Comparison of ENCODE assay signal across 11 cellular contexts in the genomic region with DNA sequence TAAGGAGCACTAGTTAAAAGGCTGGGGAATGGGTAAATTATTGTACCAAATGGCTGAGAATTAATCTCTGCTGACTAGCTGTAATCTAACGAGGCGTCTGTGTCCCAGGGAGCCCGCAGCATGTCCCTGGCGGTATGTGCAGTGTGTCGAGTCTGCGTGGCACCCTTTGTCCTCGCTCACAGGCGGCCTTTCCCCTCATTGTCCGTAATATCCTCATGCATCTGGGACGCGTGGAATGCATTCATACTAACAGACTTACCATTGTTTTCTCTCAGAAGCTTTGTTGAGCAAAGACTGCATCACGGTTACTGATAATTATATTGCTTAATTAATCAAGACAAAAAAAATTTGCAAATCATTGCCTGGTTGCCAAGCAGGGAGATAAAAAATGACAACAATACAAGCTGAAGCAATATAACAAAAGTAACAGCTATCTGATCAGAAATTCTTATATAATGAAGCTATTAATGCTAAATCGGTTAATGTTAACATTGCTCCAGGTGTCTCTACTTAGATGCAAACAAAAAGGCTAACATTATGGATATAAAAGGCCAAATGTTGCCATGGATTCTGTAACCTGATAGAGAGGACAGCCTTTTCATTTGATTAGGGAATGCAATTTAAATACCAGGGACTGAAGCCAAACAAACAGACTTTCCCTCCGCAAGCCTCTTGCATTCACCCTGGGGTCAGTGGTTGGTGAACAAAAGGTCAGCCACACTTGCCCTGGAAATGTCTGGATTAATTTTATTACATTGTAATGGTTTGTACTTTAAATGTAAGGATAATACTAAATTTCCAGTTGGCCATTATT.
A peak's percentile ranks its signal among the peaks of the same experiment; 100 is the strongest.
DNase-seq lines count a peak whose midpoint lies in the region; ATAC-seq, FAIRE-seq and TF ChIP-seq lines count a peak whose summit lies in the region.
"Had no signal": no experiment of that assay in that cellular context is flagged by ENCODE, and none has a peak within 500 bp of the region (broad histone marks: within the 10 kb centered on the region; RNA-seq: fewer than 3 reads in every experiment).

No MANE protein-coding gene starts in this region.

- H3K36me3 Mint-ChIP-seq in endodermal cell (ENCODE audit: low read depth) = peaks cover 6% of the 10 kb centered on the region
- H3K36me3 Mint-ChIP-seq in natural killer cell treated with Interleukin-12 subunit alpha and Interleukin-12 subunit beta and Interleukin-15 and Interleukin-18, amount 100 ng/mL, for 72 hours = peaks cover 19% of the 10 kb centered on the region

- H3K9me3 Mint-ChIP-seq in endodermal cell = no peaks in the 10 kb centered on the region
- H3K9me3 Mint-ChIP-seq in natural killer cell treated with Interleukin-12 subunit alpha and Interleukin-12 subunit beta and Interleukin-15 and Interleukin-18, amount 100 ng/mL, for 72 hours = no peaks in the 10 kb centered on the region
- H3K9me3 Mint-ChIP-seq: naive thymus-derived CD4-positive, alpha-beta T cell had no signal

- peaks cover 17% of the 10 kb centered on the region for H3K4me1 Mint-ChIP-seq in endodermal cell
- H3K4me1 Mint-ChIP-seq in natural killer cell treated with Interleukin-12 subunit alpha and Interleukin-12 subunit beta and Interleukin-15 and Interleukin-18, amount 100 ng/mL, for 72 hours (ENCODE audit: low read depth in 2 of 2) = peaks cover 0 to 5% of the 10 kb centered on the region in 2 donors

- H3K4me1 ChIP-seq in endodermal cell (ENCODE audit: control insufficient read depth, insufficient read depth, low read length) (peaks cover 4% of the 10 kb centered on the region), pancreas (peaks cover 0 to 8% (median 0%) of the 10 kb centered on the region in 3 donors)

- H3K4me3 Mint-ChIP-seq in endodermal cell = no peak overlapping the region
- H3K4me3 Mint-ChIP-seq in natural killer cell treated with Interleukin-12 subunit alpha and Interleukin-12 subunit beta and Interleukin-15 and Interleukin-18, amount 100 ng/mL, for 72 hours = no peak overlapping the region
- H3K4me3 Mint-ChIP-seq: naive thymus-derived CD4-positive, alpha-beta T cell had no signal

- H3K4me3 ChIP-seq in endodermal cell (ENCODE audit: low read length) = no peak overlapping the region
- no peak overlapping the region for H3K4me3 ChIP-seq in pancreas

- no peak overlapping the region for H3K9ac ChIP-seq in endodermal cell (ENCODE audit: extremely low read depth, low read length, poor library complexity, severe bottlenecking)

- peak; percentile 92 for DNase-seq in NCI-H1092 treated with DMSO at 0.1 percent for 48 hours (lab: John Stamatoyannopoulos, UW)
- peak; percentile 96 to 97 for DNase-seq in NCI-H526 (lab: John Stamatoyannopoulos, UW)
- no peak for DNase-seq in endodermal cell
- DNase-seq in pancreas = peak in 3 of 6 donors; percentile 51 to 57 (median 51)
- DNase-seq in hepatic stellate cell (ENCODE audit: low spot score) = no peak
- no peak for DNase-seq in natural killer cell treated with Interleukin-12 subunit alpha and Interleukin-12 subunit beta and Interleukin-15 and Interleukin-18, amount 100 ng/mL, for 72 hours (ENCODE audit: low spot score)
- DNase-seq: activated CD4-positive, CD25-positive, alpha-beta regulatory T cell; IMR-90; naive thymus-derived CD4-positive, alpha-beta T cell; OCI-M1 had no signal

- H3K27ac Mint-ChIP-seq in endodermal cell = peak overlapping the region; percentile 33
- no peak overlapping the region for H3K27ac Mint-ChIP-seq in natural killer cell treated with Interleukin-12 subunit alpha and Interleukin-12 subunit beta and Interleukin-15 and Interleukin-18, amount 100 ng/mL, for 72 hours
- H3K27ac Mint-ChIP-seq: naive thymus-derived CD4-positive, alpha-beta T cell had no signal

- H3K9me3 ChIP-seq in endodermal cell (ENCODE audit: control insufficient read depth, low read length) (no peaks in the 10 kb centered on the region), pancreas (no peaks in the 10 kb centered on the region)

- H3K36me3 ChIP-seq in endodermal cell (ENCODE audit: control insufficient read depth, insufficient read depth, low read length) = peaks cover 10% of the 10 kb centered on the region
- peaks cover 0 to 12% (median 4%) of the 10 kb centered on the region in 3 donors for H3K36me3 ChIP-seq in pancreas

- no peaks in the 10 kb centered on the region for H3K27me3 Mint-ChIP-seq in endodermal cell (ENCODE audit: insufficient read depth)
- no peaks in the 10 kb centered on the region for H3K27me3 Mint-ChIP-seq in natural killer cell treated with Interleukin-12 subunit alpha and Interleukin-12 subunit beta and Interleukin-15 and Interleukin-18, amount 100 ng/mL, for 72 hours
- H3K27me3 Mint-ChIP-seq: naive thymus-derived CD4-positive, alpha-beta T cell had no signal

- WGBS in endodermal cell (ENCODE audit: insufficient coverage in 1 of 2, insufficient read length in 1 of 2), 2 experiments = 43 to 81% methylated on average over 4 to 13 of the region's 14 CpGs
- 57 to 68% methylated on average over 14 of the region's 14 CpGs for WGBS in pancreas, 2 donors

- no peak for FAIRE-seq in pancreas (lab: Jason Lieb, UNC)

- H3K27ac ChIP-seq in endodermal cell (ENCODE audit: low read depth, low read length) = peak overlapping the region; percentile 99
- peak overlapping the region in 3 of 4 donors; percentile 35 to 50 (median 50) for H3K27ac ChIP-seq in pancreas

- intact Hi-C loops in pancreas (cut with DNase I) = no loop called here

- no peaks in the 10 kb centered on the region for H3K27me3 ChIP-seq in endodermal cell (ENCODE audit: control insufficient read depth, insufficient read depth, low read length, poor library complexity, severe bottlenecking)
- no peaks in the 10 kb centered on the region for H3K27me3 ChIP-seq in pancreas

- no peak for TF ChIP-seq CTCF in endodermal cell (conservative IDR thresholded peaks at IDR 0.05)
- TF ChIP-seq CTCF in pancreas (IDR thresholded peaks at IDR 0.05) = no peak

- peak; percentile 71 to 91 (median 84) for ATAC-seq in pancreas
- ATAC-seq in HG03565 (IDR thresholded peaks at IDR 0.05; ENCODE audit: unreplicated experiment) = no peak
- no peak for ATAC-seq in natural killer cell treated with Interleukin-12 subunit alpha and Interleukin-12 subunit beta and Interleukin-15 and Interleukin-18, amount 100 ng/mL, for 72 hours
- ATAC-seq: naive thymus-derived CD4-positive, alpha-beta T cell had no signal

Comparison
In these comparisons a context has a peak if more than half of its experiments do, and no peak if none do; other contexts are left out.
1. DNase-seq: peak in NCI-H1092 treated with DMSO at 0.1 percent for 48 hours (single experiment) and NCI-H526 (2 of 2); none in endodermal cell (single experiment), hepatic stellate cell (single experiment) and natural killer cell treated with Interleukin-12 subunit alpha and Interleukin-12 subunit beta and Interleukin-15 and Interleukin-18, amount 100 ng/mL, for 72 hours (single experiment).
2. ATAC-seq: peak in pancreas (4 of 4); none in HG03565 (single experiment) and natural killer cell treated with Interleukin-12 subunit alpha and Interleukin-12 subunit beta and Interleukin-15 and Interleukin-18, amount 100 ng/mL, for 72 hours (0 of 2).